ENCODE assay signal across 22 cellular contexts in the genomic region with DNA sequence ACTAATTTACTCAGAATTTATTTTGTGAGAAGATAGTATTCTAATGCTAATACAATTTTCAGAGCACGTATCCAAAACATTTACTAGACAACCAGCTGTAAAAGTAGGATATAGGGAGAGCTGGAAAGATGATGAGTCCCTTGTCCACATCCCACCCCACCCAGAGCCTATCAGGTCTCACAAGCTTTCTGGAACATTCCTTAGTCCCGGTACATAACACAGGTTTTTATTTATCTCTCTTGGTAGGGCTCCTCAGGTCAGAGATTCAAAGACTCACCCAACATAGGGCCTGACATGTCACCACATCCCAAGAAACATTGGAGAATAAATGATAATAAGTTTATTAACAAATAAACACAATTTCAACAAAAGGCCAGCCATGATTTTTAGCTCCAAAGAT.
"Had no signal": no experiment of that assay in that cellular context is flagged by ENCODE, and none has a peak within 500 bp of the region (broad histone marks: within the 10 kb centered on the region; RNA-seq: fewer than 3 reads in every experiment).

No MANE protein-coding gene starts in this region.

- H3K4me3 ChIP-seq: adrenal gland, ascending aorta, thyroid gland had no signal

- H3K36me3 ChIP-seq: adrenal gland, ascending aorta, brain microvascular endothelial cell, thyroid gland had no signal

- H3K4me1 ChIP-seq: adrenal gland, ascending aorta had no signal

- ATAC-seq: activated CD4-positive, CD25-positive, alpha-beta regulatory T cell treated with anti-CD3 and anti-CD28 coated beads, Interleukin-2, amount 50 U/mL, for 24 hours; activated CD8-positive, alpha-beta T cell treated with anti-CD3 and anti-CD28 coated beads for 36 hours; activated naive CD4-positive, alpha-beta T cell treated with anti-CD3 and anti-CD28 coated beads, Interleukin-2, amount 50 U/mL, for 72 hours; T-helper 17 cell had no signal

- H3K27me3 ChIP-seq: ascending aorta, brain microvascular endothelial cell, thyroid gland had no signal

- DNase-seq: activated CD4-positive, alpha-beta T cell treated with anti-CD3 and anti-CD28 coated beads, Interleukin-2, amount 10 ng/mL, durations not matched to agents 24 days and 14 days; activated CD8-positive, alpha-beta T cell treated with anti-CD3 and anti-CD28 coated beads for 36 hours; activated gamma-delta T cell treated with Interleukin-2 at 50 U/mL for 16 hours; activated T-cell treated with anti-CD3 and anti-CD28 coated beads, Interleukin-2, amount 50 U/mL, for 1 hour; adrenal gland; brain microvascular endothelial cell; central memory CD4-positive, alpha-beta T cell; dermis blood vessel endothelial cell; effector CD8-positive, alpha-beta T cell; erythroblast; kidney; naive B cell; retina; stimulated activated CD4-positive, alpha-beta T cell treated with anti-CD3 and anti-CD28 coated beads, Interleukin-4, amount 100 ng/mL, for 24 hours; stimulated activated naive CD4-positive, alpha-beta T cell treated with Interleukin-2 at 50 U/mL for 16 hours; SW 1271; T-helper 17 cell; thyroid gland had no signal

- FAIRE-seq: kidney had no signal

- H3K27ac ChIP-seq: ascending aorta, brain microvascular endothelial cell, thyroid gland, VCaP had no signal

- H3K9me3 ChIP-seq: ascending aorta, thyroid gland had no signal
